10 cellular contexts compared by ENCODE assay signal in the genomic region with DNA sequence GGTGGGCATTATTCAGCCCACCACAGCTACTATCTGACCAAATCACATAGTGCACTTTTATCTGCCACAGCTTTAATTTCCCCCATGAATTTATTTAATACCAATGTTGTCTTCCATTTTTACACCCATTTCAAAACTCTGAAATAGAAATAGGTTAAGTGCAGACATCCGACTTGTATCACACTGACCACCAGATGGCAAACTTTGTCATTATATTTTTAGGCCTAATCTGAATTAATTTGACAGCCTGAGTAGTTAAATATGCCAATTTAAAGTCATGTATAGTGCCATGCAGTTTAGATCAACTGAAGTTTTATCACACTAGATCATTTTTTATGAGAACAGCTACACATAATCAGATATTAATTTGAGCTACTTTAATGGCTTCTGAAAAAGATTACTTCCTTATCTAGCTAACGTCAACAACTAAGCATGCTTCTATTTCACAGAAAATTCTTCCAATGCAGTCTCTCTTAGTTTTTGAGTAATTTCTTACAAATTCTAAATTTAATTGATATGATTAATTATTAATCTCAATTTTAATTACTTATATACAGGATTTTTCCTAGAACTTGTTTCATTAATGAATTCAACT.
A peak's percentile ranks its signal among the peaks of the same experiment; 100 is the strongest.
DNase-seq lines count a peak whose midpoint lies in the region; ATAC-seq and TF ChIP-seq lines count a peak whose summit lies in the region.
"Had no signal": no experiment of that assay in that cellular context is flagged by ENCODE, and none has a peak within 500 bp of the region (broad histone marks: within the 10 kb centered on the region; RNA-seq: fewer than 3 reads in every experiment).

No MANE protein-coding gene starts in this region.

- H3K9me3 ChIP-seq in Caco-2 (no peaks in the 10 kb centered on the region), adipocyte (ENCODE audit: control insufficient read depth, low read length) (no peaks in the 10 kb centered on the region), liver (ENCODE audit: control insufficient read depth in 4 of 4, low read length in 3 of 4) (no peaks in the 10 kb centered on the region)

- DNase-seq in Caco-2 (peak in 1 of 2 experiments; percentile 13), adipocyte (ENCODE audit: low read depth) (peak; percentile 76), activated gamma-delta T cell (lab: John Stamatoyannopoulos, UW) (no peak), mucosa of gallbladder (ENCODE audit: low spot score) (no peak)
- no peak for DNase-seq in activated CD4-positive, alpha-beta T cell treated with anti-CD3 and anti-CD28 coated beads, Interleukin-2, amount 50 U/mL, for 48 hours

- ATAC-seq in HG03354 (IDR thresholded peaks at IDR 0.05; ENCODE audit: poor library complexity, severe bottlenecking, unreplicated experiment) (peak; percentile 60), HG03280 (IDR thresholded peaks at IDR 0.05; ENCODE audit: unreplicated experiment) (no peak)

- H3K27ac Mint-ChIP-seq in Caco-2 (ENCODE audit: unreplicated experiment): no peak overlapping the region
- H3K27ac Mint-ChIP-seq: IgD-negative memory B cell had no signal

- TF ChIP-seq CTCF in Caco-2 (IDR thresholded peaks at IDR 0.05; ENCODE audit: insufficient read depth in 1 of 2, low read depth in 1 of 2, low read length in 1 of 2, severe bottlenecking in 1 of 2, unreplicated experiment in 1 of 2) (peak; percentile 33 to 48), liver (IDR thresholded peaks at IDR 0.05; ENCODE audit: low read depth, low read length, missing input control) (peak; percentile 55)

- BruUV-seq in Caco-2 (replicated peaks; lab: Mats Ljungman, UMichigan): no TSS peak

- H3K9ac ChIP-seq in adipocyte (ENCODE audit: low read length): no peak overlapping the region
- H3K9ac ChIP-seq in liver (ENCODE audit: low read depth in 1 of 2, low read length in 2 of 2): no peak overlapping the region

- H3K4me3 ChIP-seq in Caco-2 (ENCODE audit: low read depth, low read length): no peak overlapping the region
- H3K4me3 ChIP-seq in adipocyte (ENCODE audit: low read length): no peak overlapping the region
- H3K4me3 ChIP-seq in liver (ENCODE audit: low read depth in 1 of 3, low read length in 3 of 3): no peak overlapping the region
- H3K4me3 ChIP-seq: lung had no signal

- CTCF ChIA-PET in Caco-2 (lab: Charles Lee): interaction anchor here (1.2 kb wide), 1 partner anchor 582 kb away, joined by 6 read pairs; no protein-coding TSS in a partner anchor

- H3K36me3 ChIP-seq in Caco-2 (ENCODE audit: control insufficient read depth, insufficient read depth, low read length) (no peaks in the 10 kb centered on the region), adipocyte (ENCODE audit: control insufficient read depth, insufficient read depth, low read length, severe bottlenecking) (no peaks in the 10 kb centered on the region), liver (ENCODE audit: control insufficient read depth in 4 of 4, insufficient read depth in 3 of 4, low read depth in 1 of 4, low read length in 3 of 4) (no peaks in the 10 kb centered on the region)

- H3K4me1 Mint-ChIP-seq in Caco-2 (ENCODE audit: low read depth, unreplicated experiment): no peaks in the 10 kb centered on the region
- H3K4me1 Mint-ChIP-seq: IgD-negative memory B cell had no signal

- TF ChIP-seq RAD21 in liver (IDR thresholded peaks at IDR 0.05): peak; percentile 73 to 77

- H3K4me3 Mint-ChIP-seq in Caco-2 (ENCODE audit: unreplicated experiment): no peak overlapping the region
- H3K4me3 Mint-ChIP-seq: IgD-negative memory B cell had no signal

- H3K9me3 Mint-ChIP-seq in Caco-2 (ENCODE audit: unreplicated experiment): no peaks in the 10 kb centered on the region
- H3K9me3 Mint-ChIP-seq: IgD-negative memory B cell had no signal

- H3K27me3 ChIP-seq in Caco-2 (replicated peaks; ENCODE audit: control insufficient read depth, insufficient read depth, low read length) (no peaks in the 10 kb centered on the region), adipocyte (replicated peaks; ENCODE audit: control insufficient read depth, insufficient read depth, low read length) (no peaks in the 10 kb centered on the region), liver (ENCODE audit: control insufficient read depth in 4 of 4, insufficient read depth in 4 of 4, low read length in 3 of 4) (no peaks in the 10 kb centered on the region)

- H3K27ac ChIP-seq in liver (ENCODE audit: low read depth in 1 of 2, low read length in 2 of 2): no peak overlapping the region

- intact Hi-C loops in Caco-2 (cut with micrococcal nuclease; ENCODE audit: unreplicated experiment): loop anchor here (1.0 kb wide), 2 partner anchors 582 to 680 kb away; no protein-coding TSS in a partner anchor

- H3K4me1 ChIP-seq in Caco-2: no peaks in the 10 kb centered on the region
- no peaks in the 10 kb centered on the region for H3K4me1 ChIP-seq in adipocyte (ENCODE audit: control insufficient read depth, insufficient read depth, low read length)
- no peaks in the 10 kb centered on the region for H3K4me1 ChIP-seq in liver (ENCODE audit: control insufficient read depth in 4 of 4, insufficient read depth in 4 of 4, low read length in 3 of 4)

- peaks cover 10% of the 10 kb centered on the region for H3K27me3 Mint-ChIP-seq in Caco-2 (ENCODE audit: insufficient read depth, unreplicated experiment)
- H3K27me3 Mint-ChIP-seq: IgD-negative memory B cell had no signal

- H3K36me3 Mint-ChIP-seq in Caco-2 (ENCODE audit: insufficient read depth, unreplicated experiment): no peaks in the 10 kb centered on the region
- H3K36me3 Mint-ChIP-seq: IgD-negative memory B cell had no signal

- POLR2A ChIA-PET in Caco-2 (lab: Charles Lee): no interaction called here

- 49% methylated on average over 2 of the region's 2 CpGs for whole genome bisulfite sequencing in liver

TF ChIP-seq in liver, 16 proteins besides CTCF, POLR2A, EP300 and RAD21:
- TF ChIP-seq, protein P1, sequence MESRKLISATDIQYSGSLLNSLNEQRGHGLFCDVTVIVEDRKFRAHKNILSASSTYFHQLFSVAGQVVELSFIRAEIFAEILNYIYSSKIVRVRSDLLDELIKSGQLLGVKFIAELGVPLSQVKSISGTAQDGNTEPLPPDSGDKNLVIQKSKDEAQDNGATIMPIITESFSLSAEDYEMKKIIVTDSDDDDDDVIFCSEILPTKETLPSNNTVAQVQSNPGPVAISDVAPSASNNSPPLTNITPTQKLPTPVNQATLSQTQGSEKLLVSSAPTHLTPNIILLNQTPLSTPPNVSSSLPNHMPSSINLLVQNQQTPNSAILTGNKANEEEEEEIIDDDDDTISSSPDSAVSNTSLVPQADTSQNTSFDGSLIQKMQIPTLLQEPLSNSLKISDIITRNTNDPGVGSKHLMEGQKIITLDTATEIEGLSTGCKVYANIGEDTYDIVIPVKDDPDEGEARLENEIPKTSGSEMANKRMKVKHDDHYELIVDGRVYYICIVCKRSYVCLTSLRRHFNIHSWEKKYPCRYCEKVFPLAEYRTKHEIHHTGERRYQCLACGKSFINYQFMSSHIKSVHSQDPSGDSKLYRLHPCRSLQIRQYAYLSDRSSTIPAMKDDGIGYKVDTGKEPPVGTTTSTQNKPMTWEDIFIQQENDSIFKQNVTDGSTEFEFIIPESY (IDR thresholded peaks at IDR 0.05): no peak
- TF ChIP-seq FOXA2 (IDR thresholded peaks at IDR 0.05) (no peak), JUND (IDR thresholded peaks at IDR 0.05) (no peak)
- TF ChIP-seq, protein P2, sequence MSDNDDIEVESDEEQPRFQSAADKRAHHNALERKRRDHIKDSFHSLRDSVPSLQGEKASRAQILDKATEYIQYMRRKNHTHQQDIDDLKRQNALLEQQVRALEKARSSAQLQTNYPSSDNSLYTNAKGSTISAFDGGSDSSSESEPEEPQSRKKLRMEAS (IDR thresholded peaks at IDR 0.05): no peak
- TF ChIP-seq, protein P3, sequence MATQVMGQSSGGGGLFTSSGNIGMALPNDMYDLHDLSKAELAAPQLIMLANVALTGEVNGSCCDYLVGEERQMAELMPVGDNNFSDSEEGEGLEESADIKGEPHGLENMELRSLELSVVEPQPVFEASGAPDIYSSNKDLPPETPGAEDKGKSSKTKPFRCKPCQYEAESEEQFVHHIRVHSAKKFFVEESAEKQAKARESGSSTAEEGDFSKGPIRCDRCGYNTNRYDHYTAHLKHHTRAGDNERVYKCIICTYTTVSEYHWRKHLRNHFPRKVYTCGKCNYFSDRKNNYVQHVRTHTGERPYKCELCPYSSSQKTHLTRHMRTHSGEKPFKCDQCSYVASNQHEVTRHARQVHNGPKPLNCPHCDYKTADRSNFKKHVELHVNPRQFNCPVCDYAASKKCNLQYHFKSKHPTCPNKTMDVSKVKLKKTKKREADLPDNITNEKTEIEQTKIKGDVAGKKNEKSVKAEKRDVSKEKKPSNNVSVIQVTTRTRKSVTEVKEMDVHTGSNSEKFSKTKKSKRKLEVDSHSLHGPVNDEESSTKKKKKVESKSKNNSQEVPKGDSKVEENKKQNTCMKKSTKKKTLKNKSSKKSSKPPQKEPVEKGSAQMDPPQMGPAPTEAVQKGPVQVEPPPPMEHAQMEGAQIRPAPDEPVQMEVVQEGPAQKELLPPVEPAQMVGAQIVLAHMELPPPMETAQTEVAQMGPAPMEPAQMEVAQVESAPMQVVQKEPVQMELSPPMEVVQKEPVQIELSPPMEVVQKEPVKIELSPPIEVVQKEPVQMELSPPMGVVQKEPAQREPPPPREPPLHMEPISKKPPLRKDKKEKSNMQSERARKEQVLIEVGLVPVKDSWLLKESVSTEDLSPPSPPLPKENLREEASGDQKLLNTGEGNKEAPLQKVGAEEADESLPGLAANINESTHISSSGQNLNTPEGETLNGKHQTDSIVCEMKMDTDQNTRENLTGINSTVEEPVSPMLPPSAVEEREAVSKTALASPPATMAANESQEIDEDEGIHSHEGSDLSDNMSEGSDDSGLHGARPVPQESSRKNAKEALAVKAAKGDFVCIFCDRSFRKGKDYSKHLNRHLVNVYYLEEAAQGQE (IDR thresholded peaks at IDR 0.05): no peak
